Comparison of ENCODE assay signal across 26 cellular contexts in genomic region chr1:226888816-226889215, GRCh38.
"Had no signal": no experiment of that assay in that cellular context is flagged by ENCODE, and none has a peak within 500 bp of the region (broad histone marks: within the 10 kb centered on the region; RNA-seq: fewer than 3 reads in every experiment).

No MANE protein-coding gene starts in this region.

- H3K9me3 ChIP-seq: colonic mucosa, esophagus squamous epithelium, gastrocnemius medialis, heart right ventricle, left lung had no signal

- ATAC-seq: effector memory CD8-positive, alpha-beta T cell; esophagus mucosa; gastrocnemius medialis; heart right ventricle; left lung; left ventricle myocardium superior had no signal

- H3K36me3 ChIP-seq: colonic mucosa had no signal

- H2AFZ ChIP-seq: hepatocyte had no signal

- H3K27ac ChIP-seq: colonic mucosa, epithelial cell of prostate, esophagus squamous epithelium, gastrocnemius medialis, heart right ventricle, hepatocyte, left lung had no signal

- H3K27me3 ChIP-seq: colonic mucosa, esophagus squamous epithelium, gastrocnemius medialis, heart right ventricle, hepatocyte, left lung had no signal

- H3K4me3 ChIP-seq: colonic mucosa, esophagus squamous epithelium, gastrocnemius medialis, heart right ventricle, hepatocyte, left lung, lung had no signal

- H3K4me2 ChIP-seq: hepatocyte had no signal

- DNase-seq: colonic mucosa; cortex of kidney; effector CD8-positive, alpha-beta T cell; effector memory CD8-positive, alpha-beta T cell; endodermal cell; erythroblast; esophagus squamous epithelium; foreskin fibroblast; foreskin melanocyte; gastrocnemius medialis; glutamatergic neuron; heart right ventricle; hypothalamus; immature natural killer cell; islet precursor cell; kidney; kidney glomerular epithelial cell; left ventricle myocardium superior; mammary epithelial cell; mesendoderm; midbrain had no signal

- H3K4me1 ChIP-seq: colonic mucosa, gastrocnemius medialis had no signal
